Comparison of ENCODE assay signal across 8 cellular contexts in genomic region chr2:95509408-95509807, GRCh38. TPM values are rescaled to one million over a fixed set of nuclear protein-coding genes. Genes with fewer than 3 reads are reported as not detected.
"Had no signal": no experiment of that assay in that cellular context is flagged by ENCODE, and none has a peak within 500 bp of the region (broad histone marks: within the 10 kb centered on the region; RNA-seq: fewer than 3 reads in every experiment).

No MANE protein-coding gene starts in this region.

- ATAC-seq: GM12878 had no signal

- H3K4me3 ChIP-seq: GM12878 had no signal

- FAIRE-seq: G401.6, GM12878, GM12891, GM12892, GM18507, GM19239 had no signal

- DNase-seq: GDM1, GF-D8 had no signal

RNA-seq across cellular contexts. Expression of gene TRIM43B, which starts 24.9 kb away (rescaled TPM):
- total RNA-seq: GM12878 had no signal
